ENCODE assay signal across 28 cellular contexts in genomic region chr10:127142831-127143230, GRCh38. TPM values are rescaled to one million over a fixed set of nuclear protein-coding genes. Genes with fewer than 3 reads are reported as not detected.
"Had no signal": no experiment of that assay in that cellular context is flagged by ENCODE, and none has a peak within 500 bp of the region (broad histone marks: within the 10 kb centered on the region; RNA-seq: fewer than 3 reads in every experiment).

No MANE protein-coding gene starts in this region.

- H3K4me1 ChIP-seq: body of pancreas, breast epithelium, colonic mucosa had no signal

- H3K4me1 Mint-ChIP-seq: activated B cell treated with CpG ODN at 0.5 μM for 24 hours; activated T-helper 17 cell treated with anti-CD3 and anti-CD28 coated beads, Interleukin-2, amount 50 U/mL, for 72 hours; endodermal cell; T-helper 17 cell had no signal

- H3K27ac Mint-ChIP-seq: activated B cell treated with CpG ODN at 0.5 μM for 24 hours; activated CD8-positive, alpha-beta T cell treated with anti-CD3 and anti-CD28 coated beads for 36 hours; activated naive CD8-positive, alpha-beta T cell; activated T-helper 17 cell treated with anti-CD3 and anti-CD28 coated beads, Interleukin-2, amount 50 U/mL, for 72 hours; endodermal cell; T-helper 17 cell; T-helper 2 cell treated with Interferon-gamma antibody and Interleukin-4, amounts not matched to agents 5 μg/mL and 100 μg/mL, for 36 hours had no signal

- H3K27me3 Mint-ChIP-seq: activated B cell treated with CpG ODN at 0.5 μM for 24 hours; activated CD8-positive, alpha-beta T cell treated with anti-CD3 and anti-CD28 coated beads for 36 hours; activated naive CD8-positive, alpha-beta T cell; T-helper 17 cell had no signal

- H3K4me3 ChIP-seq: body of pancreas, breast epithelium, cardiac muscle cell, colonic mucosa had no signal

- H3K36me3 ChIP-seq: breast epithelium, colonic mucosa, WERI-Rb-1 had no signal

- H3K9me3 Mint-ChIP-seq: activated B cell treated with CpG ODN at 0.5 μM for 24 hours; activated CD8-positive, alpha-beta T cell treated with anti-CD3 and anti-CD28 coated beads for 36 hours; activated T-cell treated with anti-CD3 and anti-CD28 coated beads, Interleukin-2, amount 50 U/mL, for 4 hours; activated T-helper 17 cell treated with anti-CD3 and anti-CD28 coated beads, Interleukin-2, amount 50 U/mL, for 72 hours; endodermal cell; T-helper 2 cell treated with Interferon-gamma antibody and Interleukin-4, amounts not matched to agents 5 μg/mL and 100 μg/mL, for 36 hours had no signal

- H3K4me3 Mint-ChIP-seq: activated B cell treated with CpG ODN at 0.5 μM for 24 hours; activated CD8-positive, alpha-beta T cell treated with anti-CD3 and anti-CD28 coated beads for 36 hours; activated naive CD8-positive, alpha-beta T cell; activated T-cell treated with anti-CD3 and anti-CD28 coated beads, Interleukin-2, amount 50 U/mL, for 4 hours; activated T-helper 17 cell treated with anti-CD3 and anti-CD28 coated beads, Interleukin-2, amount 50 U/mL, for 72 hours; endodermal cell; T-helper 17 cell; T-helper 2 cell treated with Interferon-gamma antibody and Interleukin-4, amounts not matched to agents 5 μg/mL and 100 μg/mL, for 36 hours had no signal

- H3K27ac ChIP-seq: body of pancreas, breast epithelium, cardiac muscle cell, colonic mucosa, WERI-Rb-1 had no signal

- H3K27me3 ChIP-seq: body of pancreas, breast epithelium, cardiac muscle cell, colonic mucosa had no signal

- H3K36me3 Mint-ChIP-seq: activated naive CD8-positive, alpha-beta T cell had no signal

- DNase-seq: activated B cell treated with CpG ODN at 0.5 μM for 24 hours; activated CD4-positive, alpha-beta T cell treated with anti-CD3 and anti-CD28 coated beads for 48 hours; activated CD4-positive, alpha-beta T cell treated with anti-CD3 and anti-CD28 coated beads, Interleukin-2, amount 50 U/mL, for 1 hour; activated CD4-positive, alpha-beta T cell treated with anti-CD3 and anti-CD28 coated beads, Interleukin-2, amount 50 U/mL, for 48 hours; activated CD8-positive, alpha-beta memory T cell treated with anti-CD3 and anti-CD28 coated beads for 24 hours; activated CD8-positive, alpha-beta T cell treated with anti-CD3 and anti-CD28 coated beads for 36 hours; activated effector memory CD4-positive, alpha-beta T cell treated with Interleukin-2 at 50 U/mL for 16 hours; activated gamma-delta T cell treated with Interleukin-2 at 50 U/mL for 16 hours; activated naive CD4-positive, alpha-beta T cell treated with anti-CD3 and anti-CD28 coated beads, Interleukin-2, amount 50 U/mL, for 16 hours; activated naive CD4-positive, alpha-beta T cell treated with Interleukin-2 at 50 U/mL for 16 hours; activated T-cell treated with anti-CD3 and anti-CD28 coated beads, Interleukin-2, amount 50 U/mL, for 4 hours; amniotic stem cell; aorta; body of pancreas; central memory CD4-positive, alpha-beta T cell; cerebellar nuclear complex; colonic mucosa; effector CD8-positive, alpha-beta T cell; endodermal cell; T-helper 1 cell; T-helper 17 cell; T1000; WERI-Rb-1 had no signal

- H3K9me3 ChIP-seq: body of pancreas, breast epithelium, colonic mucosa had no signal

RNA-seq across cellular contexts. Expression of gene INSYN2A, which starts 53.6 kb away (rescaled TPM):
- polyA plus RNA-seq: aorta had no signal
